ENCODE assay signal across 1 cellular context in genomic region chr3:193465992-193466618, GRCh38.
TF ChIP-seq lines count a peak whose summit lies in the region.

No MANE protein-coding gene starts in this region.

TF ChIP-seq in HepG2, 621 proteins besides CTCF, POLR2A, EP300 and RAD21 (continued from another document):
- TF ChIP-seq, protein P1, sequence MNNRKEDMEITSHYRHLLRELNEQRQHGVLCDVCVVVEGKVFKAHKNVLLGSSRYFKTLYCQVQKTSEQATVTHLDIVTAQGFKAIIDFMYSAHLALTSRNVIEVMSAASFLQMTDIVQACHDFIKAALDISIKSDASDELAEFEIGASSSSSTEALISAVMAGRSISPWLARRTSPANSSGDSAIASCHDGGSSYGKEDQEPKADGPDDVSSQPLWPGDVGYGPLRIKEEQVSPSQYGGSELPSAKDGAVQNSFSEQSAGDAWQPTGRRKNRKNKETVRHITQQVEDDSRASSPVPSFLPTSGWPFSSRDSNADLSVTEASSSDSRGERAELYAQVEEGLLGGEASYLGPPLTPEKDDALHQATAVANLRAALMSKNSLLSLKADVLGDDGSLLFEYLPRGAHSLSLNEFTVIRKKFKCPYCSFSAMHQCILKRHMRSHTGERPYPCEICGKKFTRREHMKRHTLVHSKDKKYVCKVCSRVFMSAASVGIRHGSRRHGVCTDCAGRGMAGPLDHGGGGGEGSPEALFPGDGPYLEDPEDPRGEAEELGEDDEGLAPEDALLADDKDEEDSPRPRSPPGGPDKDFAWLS (CRISPR knock-in tag; IDR thresholded peaks at IDR 0.05; ENCODE audit: borderline replicate concordance), result no peak
- TF ChIP-seq NCOA1 (CRISPR knock-in tag; IDR thresholded peaks at IDR 0.05) (no peak), TEAD2 (CRISPR knock-in tag; IDR thresholded peaks at IDR 0.05) (no peak), KDM5B (CRISPR knock-in tag; IDR thresholded peaks at IDR 0.05; ENCODE audit: borderline replicate concordance) (no peak)
